In the genomic region with DNA sequence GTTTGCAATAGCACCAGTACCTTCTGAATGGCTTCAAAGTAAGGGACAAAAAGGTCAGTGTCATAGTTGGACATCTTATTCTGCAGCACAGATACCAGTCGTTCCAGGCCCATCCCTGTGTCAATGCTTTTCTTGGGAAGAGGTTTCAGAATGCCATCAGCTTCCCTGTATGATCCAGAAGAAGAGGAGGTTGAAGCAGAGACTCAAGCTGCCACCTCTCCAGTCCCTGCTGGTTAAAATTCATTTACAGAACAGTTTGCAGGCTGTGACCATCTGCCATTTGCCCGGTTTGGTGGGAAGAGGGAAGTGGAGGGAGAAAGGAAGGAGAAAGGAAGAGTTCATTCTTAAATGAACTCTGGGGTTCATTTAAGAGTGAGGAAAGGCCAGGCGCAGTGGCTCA, we compare ENCODE assay signal across 29 cellular contexts.
"Had no signal": no experiment of that assay in that cellular context is flagged by ENCODE, and none has a peak within 500 bp of the region (broad histone marks: within the 10 kb centered on the region; RNA-seq: fewer than 3 reads in every experiment).

No MANE protein-coding gene starts in this region.

- H3K27ac ChIP-seq: adrenal gland, body of pancreas, breast epithelium, Peyer's patch, WERI-Rb-1 had no signal

- H3K27me3 ChIP-seq: adrenal gland, body of pancreas, breast epithelium, Peyer's patch had no signal

- H3K9me3 Mint-ChIP-seq: activated CD4-positive, alpha-beta memory T cell treated with anti-CD3 and anti-CD28 coated beads for 36 hours; activated naive CD4-positive, alpha-beta T cell treated with anti-CD3 and anti-CD28 coated beads for 36 hours; activated naive CD4-positive, alpha-beta T cell treated with anti-CD3 and anti-CD28 coated beads, Interleukin-2, amount 50 U/mL, for 72 hours; activated T-cell treated with anti-CD3 and anti-CD28 coated beads, Interleukin-2, amount 50 U/mL, for 4 hours; activated T-helper 1 cell treated with anti-CD3 and anti-CD28 coated beads, Interleukin-12 subunit alpha, Interleukin-12 subunit beta, Interleukin-2, Interleukin-4 antibody, amounts not matched to agents 30 ng/mL and 10 ng/mL and 1 ng/mL, durations not matched to agents 14 hours and 24 hours and 36 hours had no signal

- H3K9me3 ChIP-seq: adrenal gland, body of pancreas, breast epithelium, Peyer's patch had no signal

- H3K36me3 ChIP-seq: breast epithelium had no signal

- H3K27me3 Mint-ChIP-seq: activated CD4-positive, alpha-beta memory T cell treated with anti-CD3 and anti-CD28 coated beads for 36 hours had no signal

- H3K4me3 Mint-ChIP-seq: activated CD4-positive, alpha-beta memory T cell treated with anti-CD3 and anti-CD28 coated beads for 36 hours; activated naive CD4-positive, alpha-beta T cell treated with anti-CD3 and anti-CD28 coated beads for 36 hours; activated T-cell treated with anti-CD3 and anti-CD28 coated beads, Interleukin-2, amount 50 U/mL, for 4 hours; activated T-helper 1 cell treated with anti-CD3 and anti-CD28 coated beads, Interleukin-12 subunit alpha, Interleukin-12 subunit beta, Interleukin-2, Interleukin-4 antibody, amounts not matched to agents 30 ng/mL and 10 ng/mL and 1 ng/mL, durations not matched to agents 14 hours and 24 hours and 36 hours had no signal

- H3K4me3 ChIP-seq: adrenal gland, body of pancreas, breast epithelium, Peyer's patch had no signal

- H3K4me1 ChIP-seq: adrenal gland, body of pancreas, breast epithelium, Peyer's patch had no signal

- FAIRE-seq: astrocyte had no signal

- DNase-seq: activated CD4-positive, alpha-beta memory T cell treated with anti-CD3 and anti-CD28 coated beads for 36 hours; activated CD4-positive, alpha-beta T cell treated with anti-CD3 and anti-CD28 coated beads, Interleukin-2, amount 50 U/mL, for 1 hour; activated CD8-positive, alpha-beta memory T cell treated with anti-CD3 and anti-CD28 coated beads, Interleukin-2, amount 50 U/mL, for 4 hours; activated gamma-delta T cell treated with Interleukin-2 at 50 U/mL for 16 hours; activated naive CD4-positive, alpha-beta T cell treated with anti-CD3 and anti-CD28 coated beads for 36 hours; activated T-cell treated with anti-CD3 and anti-CD28 coated beads for 4 hours; activated T-cell treated with anti-CD3 and anti-CD28 coated beads, Interleukin-2, amount 50 U/mL, for 4 hours; adrenal gland; body of pancreas; caudate nucleus; Karpas-422; NCI-H1105 treated with DMSO at 0.1 percent for 48 hours; NCI-H1436 treated with DMSO at 0.1 percent for 48 hours; NCI-H1694 treated with DMSO at 0.1 percent for 48 hours; NCI-H2029; NCI-H345; NCI-H524 treated with DMSO at 0.1 percent for 48 hours; Peyer's patch; Right ventricle myocardium superior; RPMI8226; SW 1271; T-helper 1 cell; T-helper 2 cell; T-helper 9 cell; WERI-Rb-1 had no signal

- H3K27ac Mint-ChIP-seq: activated CD4-positive, alpha-beta memory T cell treated with anti-CD3 and anti-CD28 coated beads for 36 hours; activated naive CD4-positive, alpha-beta T cell treated with anti-CD3 and anti-CD28 coated beads for 36 hours; activated T-helper 1 cell treated with anti-CD3 and anti-CD28 coated beads, Interleukin-12 subunit alpha, Interleukin-12 subunit beta, Interleukin-2, Interleukin-4 antibody, amounts not matched to agents 30 ng/mL and 10 ng/mL and 1 ng/mL, durations not matched to agents 14 hours and 24 hours and 36 hours had no signal

- ATAC-seq: activated naive CD4-positive, alpha-beta T cell treated with anti-CD3 and anti-CD28 coated beads, Interleukin-2, amount 50 U/mL, for 72 hours; activated T-cell treated with anti-CD3 and anti-CD28 coated beads, Interleukin-2, amount 50 U/mL, for 4 hours; body of pancreas had no signal
